In the genomic region with DNA sequence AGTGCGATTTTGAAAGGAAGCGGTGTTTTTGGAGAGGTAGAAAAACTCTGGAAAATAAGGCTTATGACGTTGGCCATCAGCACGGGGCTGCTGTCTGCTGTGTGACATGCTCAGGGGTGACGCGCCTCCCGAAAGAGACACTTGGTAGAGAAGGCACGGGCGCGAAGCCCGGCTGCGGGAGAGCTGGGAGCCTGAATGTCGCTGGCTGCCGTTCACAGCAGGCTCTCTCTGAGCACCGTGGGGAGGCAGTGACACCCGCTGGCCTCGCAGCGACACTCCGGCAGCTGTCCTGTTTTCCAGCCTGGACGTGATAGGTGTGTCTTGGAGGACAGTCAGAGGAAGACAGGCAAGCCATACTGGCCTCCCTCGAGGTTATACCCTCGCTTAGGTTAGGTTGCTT, we compare ENCODE assay signal across 13 cellular contexts.
A peak's percentile ranks its signal among the peaks of the same experiment; 100 is the strongest.
DNase-seq lines count a peak whose midpoint lies in the region; ATAC-seq, FAIRE-seq and TF ChIP-seq lines count a peak whose summit lies in the region.
"Had no signal": no experiment of that assay in that cellular context is flagged by ENCODE, and none has a peak within 500 bp of the region (broad histone marks: within the 10 kb centered on the region; RNA-seq: fewer than 3 reads in every experiment).

No MANE protein-coding gene starts in this region.

- no peak overlapping the region for H2BK12ac ChIP-seq in H9 (ENCODE audit: insufficient read length, low read depth, low read length)

- no peak overlapping the region for H3K9ac ChIP-seq in H9 (ENCODE audit: extremely low read depth, insufficient read length, low read length)

- no peak overlapping the region for H4K91ac ChIP-seq in H9 (ENCODE audit: insufficient read length, low read depth, low read length)

- H3K79me2 ChIP-seq in H9 (ENCODE audit: insufficient read depth, low read length), result no peaks in the 10 kb centered on the region

- H3K4me1 Mint-ChIP-seq in H9, result peaks cover 21 to 24% of the 10 kb centered on the region in 2 experiments
- H3K4me1 Mint-ChIP-seq in activated T-cell treated with anti-CD3 and anti-CD28 coated beads, Interleukin-2, amount 50 U/mL, for 72 hours (ENCODE audit: low read depth), result no peaks in the 10 kb centered on the region
- H3K4me1 Mint-ChIP-seq: activated naive CD8-positive, alpha-beta T cell treated with anti-CD3 and anti-CD28 coated beads, Interleukin-2, amount 10 ng/mL, durations not matched to agents 7 days and 5 days had no signal

- no peak overlapping the region for H3K4ac ChIP-seq in H9 (ENCODE audit: low read depth, low read length)

- no peak overlapping the region for H3K23ac ChIP-seq in H9 (ENCODE audit: insufficient read length, low read depth, low read length)

- intact Hi-C loops in aorta (cut with DNase I), result no loop called here

- H3K27me3 Mint-ChIP-seq in H9 (ENCODE audit: low read depth), result peaks cover 11% of the 10 kb centered on the region
- H3K27me3 Mint-ChIP-seq in activated T-cell treated with anti-CD3 and anti-CD28 coated beads, Interleukin-2, amount 50 U/mL, for 72 hours (ENCODE audit: low read depth), result no peaks in the 10 kb centered on the region
- H3K27me3 Mint-ChIP-seq: activated naive CD8-positive, alpha-beta T cell treated with anti-CD3 and anti-CD28 coated beads, Interleukin-2, amount 10 ng/mL, durations not matched to agents 7 days and 5 days had no signal

- no peak overlapping the region for H2BK5ac ChIP-seq in H9 (ENCODE audit: insufficient read length, low read length)

- H3K4me3 ChIP-seq in small intestine (ENCODE audit: low read depth in 1 of 2, low read length in 2 of 2) (no peak overlapping the region), aorta (ENCODE audit: low read length in 2 of 2) (no peak overlapping the region)
- H3K4me3 ChIP-seq: SJSA1 had no signal

- no peak overlapping the region for H2AK5ac ChIP-seq in H9 (ENCODE audit: insufficient read length, low read length)

- no peak overlapping the region for H2BK120ac ChIP-seq in H9 (ENCODE audit: low read depth, low read length, poor library complexity, severe bottlenecking)

- no peak overlapping the region for H2BK15ac ChIP-seq in H9 (ENCODE audit: low read depth, low read length)

- H3K9me3 Mint-ChIP-seq in H9, result no peaks in the 10 kb centered on the region
- peaks cover 3% of the 10 kb centered on the region in 2 donors for H3K9me3 Mint-ChIP-seq in activated T-cell treated with anti-CD3 and anti-CD28 coated beads, Interleukin-2, amount 50 U/mL, for 72 hours

- H3K79me1 ChIP-seq in H9 (ENCODE audit: insufficient read depth, low read depth, low read length, poor library complexity, severe bottlenecking), result no peaks in the 10 kb centered on the region

- no peak overlapping the region for H3K27ac ChIP-seq in H9 (ENCODE audit: insufficient read length, low read depth, low read length)
- no peak overlapping the region for H3K27ac ChIP-seq in small intestine (ENCODE audit: low read depth in 1 of 2, low read length in 1 of 2)
- H3K27ac ChIP-seq in aorta (ENCODE audit: low read depth in 1 of 2, low read length in 2 of 2), result no peak overlapping the region
- H3K27ac ChIP-seq: SJSA1 had no signal

- H4K5ac ChIP-seq in H9 (ENCODE audit: insufficient read length, low read depth, low read length), result no peak overlapping the region

- H3T11ph ChIP-seq in H9 (ENCODE audit: low read length), result no peak overlapping the region

- DNase-seq in H9, result peak; percentile 74
- DNase-seq in NCI-H82 treated with DMSO at 0.1 percent for 48 hours (lab: John Stamatoyannopoulos, UW; ENCODE audit: unreplicated experiment), result peak; percentile 54
- peak in 48 of 51 donors; percentile 6 to 84 (median 48) for DNase-seq in hypothalamus (lab: John Stamatoyannopoulos, UW)
- peak; percentile 70 for DNase-seq in small intestine
- no peak for DNase-seq in aorta
- no peak for DNase-seq in activated T-cell treated with anti-CD3 and anti-CD28 coated beads, Interleukin-2, amount 50 U/mL, for 72 hours
- DNase-seq: activated CD4-positive, alpha-beta T cell treated with anti-CD3 and anti-CD28 coated beads, Interleukin-2, amount 50 U/mL, for 4 hours; activated naive CD8-positive, alpha-beta T cell treated with anti-CD3 and anti-CD28 coated beads, Interleukin-2, amount 10 ng/mL, durations not matched to agents 7 days and 5 days; NCI-H2029 treated with DMSO at 0.1 percent for 48 hours had no signal

- H3K4me1 ChIP-seq in H9 (ENCODE audit: insufficient read depth, low read length) (no peaks in the 10 kb centered on the region), small intestine (ENCODE audit: control insufficient read depth in 2 of 2, insufficient read depth in 1 of 2, low read depth in 1 of 2, low read length in 1 of 2) (no peaks in the 10 kb centered on the region), aorta (ENCODE audit: control insufficient read depth in 1 of 2, insufficient read depth in 2 of 2, low read length in 2 of 2) (no peaks in the 10 kb centered on the region)
- H3K4me1 ChIP-seq: SJSA1 had no signal

- no CpG with 5 or more reads among the region's 22 CpGs for WGBS in H9 (ENCODE audit: extremely low coverage, insufficient read length, low lambda C conversion rate)
- 13 to 22% (median 20%) methylated on average over 22 of the region's 22 CpGs for WGBS in small intestine, 3 donors
- 12 to 18% methylated on average over 22 of the region's 22 CpGs for WGBS in aorta, 2 donors

- H3K9me3 ChIP-seq in H9 (ENCODE audit: control insufficient read depth, low read depth, low read length) (no peaks in the 10 kb centered on the region), small intestine (ENCODE audit: control insufficient read depth, low read depth) (no peaks in the 10 kb centered on the region), aorta (ENCODE audit: control insufficient read depth, low read length) (no peaks in the 10 kb centered on the region)
- H3K9me3 ChIP-seq: SJSA1 had no signal

- H2AFZ ChIP-seq in H9 (ENCODE audit: low read length), result no peak overlapping the region

- H3K36me3 Mint-ChIP-seq in H9 (ENCODE audit: insufficient read depth in 1 of 3, low read depth in 3 of 3), result no peaks in the 10 kb centered on the region
- H3K36me3 Mint-ChIP-seq in activated T-cell treated with anti-CD3 and anti-CD28 coated beads, Interleukin-2, amount 50 U/mL, for 72 hours (ENCODE audit: insufficient read depth in 2 of 2), result no peaks in the 10 kb centered on the region
- H3K36me3 Mint-ChIP-seq: activated naive CD8-positive, alpha-beta T cell treated with anti-CD3 and anti-CD28 coated beads, Interleukin-2, amount 10 ng/mL, durations not matched to agents 7 days and 5 days had no signal

- no peak overlapping the region for H4K8ac ChIP-seq in H9 (replicated peaks; ENCODE audit: insufficient read length, low read depth, low read length)

- H2BK20ac ChIP-seq in H9 (ENCODE audit: low read depth, low read length, poor library complexity, severe bottlenecking), result no peak overlapping the region

- no peaks in the 10 kb centered on the region for H3K23me2 ChIP-seq in H9 (ENCODE audit: insufficient read length, low read depth, low read length, poor library complexity, severe bottlenecking)

- H3K27ac Mint-ChIP-seq in H9, result no peak overlapping the region
- no peak overlapping the region for H3K27ac Mint-ChIP-seq in activated T-cell treated with anti-CD3 and anti-CD28 coated beads, Interleukin-2, amount 50 U/mL, for 72 hours
- H3K27ac Mint-ChIP-seq: activated naive CD8-positive, alpha-beta T cell treated with anti-CD3 and anti-CD28 coated beads, Interleukin-2, amount 10 ng/mL, durations not matched to agents 7 days and 5 days had no signal

- H3K36me3 ChIP-seq in small intestine (ENCODE audit: control insufficient read depth in 2 of 2, insufficient read depth in 2 of 2, low read length in 2 of 2) (no peaks in the 10 kb centered on the region), aorta (ENCODE audit: control insufficient read depth in 1 of 2, insufficient read depth in 2 of 2, low read length in 1 of 2) (no peaks in the 10 kb centered on the region)
- H3K36me3 ChIP-seq: SJSA1 had no signal

- no peaks in the 10 kb centered on the region; the same call in 1 of the 2 replicates for H3K27me3 ChIP-seq in H9 (ENCODE audit: insufficient read depth, low read length)
- no peaks in the 10 kb centered on the region for H3K27me3 ChIP-seq in small intestine (ENCODE audit: control insufficient read depth in 2 of 2, insufficient read depth in 2 of 2, low read length in 2 of 2)
- no peaks in the 10 kb centered on the region for H3K27me3 ChIP-seq in aorta (ENCODE audit: control insufficient read depth in 1 of 2, insufficient read depth in 2 of 2, low read length in 1 of 2)
- H3K27me3 ChIP-seq: SJSA1 had no signal

- H4K20me1 ChIP-seq in H9 (ENCODE audit: control insufficient read depth, insufficient read depth, insufficient read length), result no peaks in the 10 kb centered on the region

- no peak overlapping the region for H3K4me3 Mint-ChIP-seq in H9
- H3K4me3 Mint-ChIP-seq in activated T-cell treated with anti-CD3 and anti-CD28 coated beads, Interleukin-2, amount 50 U/mL, for 72 hours, result no peak overlapping the region
- H3K4me3 Mint-ChIP-seq: activated naive CD8-positive, alpha-beta T cell treated with anti-CD3 and anti-CD28 coated beads, Interleukin-2, amount 10 ng/mL, durations not matched to agents 7 days and 5 days had no signal

- H3K56ac ChIP-seq in H9 (ENCODE audit: insufficient read length, low read depth, low read length), result no peak overlapping the region

- no peak for FAIRE-seq in small intestine (lab: Jason Lieb, UNC)
- FAIRE-seq: endometrium, H54 had no signal

- no peak overlapping the region for H3K18ac ChIP-seq in H9 (ENCODE audit: insufficient read length, low read depth, low read length)

- ATAC-seq in HG02759 (IDR thresholded peaks at IDR 0.05; ENCODE audit: unreplicated experiment) (no peak), aorta (ENCODE audit: low FRiP score) (no peak)
- no peak for ATAC-seq in activated T-cell treated with anti-CD3 and anti-CD28 coated beads, Interleukin-2, amount 50 U/mL, for 72 hours (replicated peaks in 1 of 2)

- peak; percentile 60 for TF ChIP-seq CTCF in H9 (conservative IDR thresholded peaks at IDR 0.05)

- no peak overlapping the region for H3K4me2 ChIP-seq in H9 (ENCODE audit: insufficient read depth, insufficient read length, low read length)

- no peak overlapping the region for H3K14ac ChIP-seq in H9 (ENCODE audit: insufficient read depth, low read length)

Comparison
In these comparisons a context has a peak if more than half of its experiments do, and no peak if none do; other contexts are left out.
1. DNase-seq: peak in H9 (single experiment), NCI-H82 treated with DMSO at 0.1 percent for 48 hours (single experiment), hypothalamus (48 of 51) and small intestine (single experiment); none in aorta (0 of 2) and activated T-cell treated with anti-CD3 and anti-CD28 coated beads, Interleukin-2, amount 50 U/mL, for 72 hours (0 of 2).